1 cellular context compared by ENCODE assay signal in genomic region chr6:157236040-157236725, GRCh38.
TF ChIP-seq lines count a peak whose summit lies in the region.

No MANE protein-coding gene starts in this region.

TF ChIP-seq in H1, 55 proteins besides CTCF, POLR2A, EP300 and RAD21 (continued from another document):
- peak; percentile 81; the same call in 1 of the 2 replicates for TF ChIP-seq SUZ12 (IDR thresholded peaks at IDR 0.05; ENCODE audit: low read length)
- TF ChIP-seq, protein P1, sequence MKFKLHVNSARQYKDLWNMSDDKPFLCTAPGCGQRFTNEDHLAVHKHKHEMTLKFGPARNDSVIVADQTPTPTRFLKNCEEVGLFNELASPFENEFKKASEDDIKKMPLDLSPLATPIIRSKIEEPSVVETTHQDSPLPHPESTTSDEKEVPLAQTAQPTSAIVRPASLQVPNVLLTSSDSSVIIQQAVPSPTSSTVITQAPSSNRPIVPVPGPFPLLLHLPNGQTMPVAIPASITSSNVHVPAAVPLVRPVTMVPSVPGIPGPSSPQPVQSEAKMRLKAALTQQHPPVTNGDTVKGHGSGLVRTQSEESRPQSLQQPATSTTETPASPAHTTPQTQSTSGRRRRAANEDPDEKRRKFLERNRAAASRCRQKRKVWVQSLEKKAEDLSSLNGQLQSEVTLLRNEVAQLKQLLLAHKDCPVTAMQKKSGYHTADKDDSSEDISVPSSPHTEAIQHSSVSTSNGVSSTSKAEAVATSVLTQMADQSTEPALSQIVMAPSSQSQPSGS (IDR thresholded peaks at IDR 0.05; ENCODE audit: low read length), result no peak
- peak; percentile 73 for TF ChIP-seq EZH2 (IDR thresholded peaks at IDR 0.05; ENCODE audit: low read depth, low read length, severe bottlenecking)
- peak in 1 of 2 experiments; percentile 26; a peak in 1 of 4 replicates for TF ChIP-seq HDAC2 (IDR thresholded peaks at IDR 0.05; ENCODE audit: borderline replicate concordance in 1 of 2, low read depth in 2 of 2, low read length in 2 of 2)
- TF ChIP-seq RNF2 (IDR thresholded peaks at IDR 0.05; ENCODE audit: borderline replicate concordance, low read depth, low read length, missing control alignments, poor library complexity, severe bottlenecking), result peak; percentile 65
